ENCODE assay signal across 22 cellular contexts in the genomic region with DNA sequence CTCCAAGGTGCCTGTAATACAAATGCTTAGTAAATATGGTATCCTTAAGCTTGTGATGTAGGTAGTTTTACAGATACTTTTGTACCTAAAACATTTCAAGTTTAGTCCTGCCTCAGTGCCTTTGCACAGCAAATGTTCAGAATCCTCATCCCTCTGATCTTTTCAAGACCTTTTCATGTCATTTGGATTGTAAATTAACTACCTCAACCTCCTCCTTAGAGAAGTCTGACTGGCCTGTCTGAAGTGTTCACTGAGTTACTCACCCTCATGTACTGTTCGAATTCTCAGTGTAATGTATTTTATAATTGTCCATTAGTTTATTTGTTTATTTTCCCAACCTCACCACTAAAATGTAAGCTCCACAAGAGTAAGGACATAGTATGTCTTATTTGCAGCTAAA.
DNase-seq lines count a peak whose midpoint lies in the region; ATAC-seq, FAIRE-seq and TF ChIP-seq lines count a peak whose summit lies in the region.
"Had no signal": no experiment of that assay in that cellular context is flagged by ENCODE, and none has a peak within 500 bp of the region (broad histone marks: within the 10 kb centered on the region; RNA-seq: fewer than 3 reads in every experiment).

No MANE protein-coding gene starts in this region.

- FAIRE-seq in A549 (lab: Jason Lieb, UNC) (no peak), astrocyte (lab: Jason Lieb, UNC) (peak; percentile 65)
- FAIRE-seq: H1 had no signal

- CTCF ChIA-PET in A549 (lab: Yijun Ruan, JAX) = no interaction called here
- CTCF ChIA-PET in HEK293 (lab: Yijun Ruan, JAX) = interaction anchor here (0.6 kb wide), 1 partner anchor 303 kb away, joined by 5 read pairs; no protein-coding TSS in a partner anchor

- peaks cover 35% of the 10 kb centered on the region for H3K4me1 ChIP-seq in A549
- no peaks in the 10 kb centered on the region for H3K4me1 ChIP-seq in HEK293 (ENCODE audit: control insufficient read depth, insufficient read depth, low read length)
- peaks cover 11% of the 10 kb centered on the region for H3K4me1 ChIP-seq in astrocyte (ENCODE audit: insufficient read depth, low read length)
- no peaks in the 10 kb centered on the region for H3K4me1 ChIP-seq in colonic mucosa

- no peak for TF ChIP-seq CTCF in A549 (IDR thresholded peaks at IDR 0.05)
- no peak for TF ChIP-seq CTCF in HEK293 (tag by site-specific recombination; IDR thresholded peaks at IDR 0.05)
- no peak for TF ChIP-seq CTCF in astrocyte (IDR thresholded peaks at IDR 0.05; ENCODE audit: insufficient read depth, low read depth, low read length)
- no peak for TF ChIP-seq CTCF in colonic mucosa (IDR thresholded peaks at IDR 0.05)

- H3K27me3 ChIP-seq in astrocyte (ENCODE audit: insufficient read depth, low read length) (no peaks in the 10 kb centered on the region), colonic mucosa (no peaks in the 10 kb centered on the region)

- no peaks in the 10 kb centered on the region for H4K20me1 ChIP-seq in astrocyte (ENCODE audit: insufficient read depth, low read length)

- WGBS in A549 (ENCODE audit: missing lambda C conversion rate) = 63% methylated on average over 1 of the region's 1 CpG

- no peak overlapping the region for H3K4me3 ChIP-seq in A549
- no peak overlapping the region for H3K4me3 ChIP-seq in HEK293 (ENCODE audit: low read depth, low read length)
- H3K4me3 ChIP-seq in astrocyte (ENCODE audit: insufficient read depth, low read depth, low read length) = no peak overlapping the region
- no peak overlapping the region for H3K4me3 ChIP-seq in colonic mucosa

- no peak overlapping the region for H2AFZ ChIP-seq in astrocyte (ENCODE audit: low read depth, low read length)

- H3K4me1 Mint-ChIP-seq in astrocyte (ENCODE audit: low read depth, unreplicated experiment) = peaks cover 25% of the 10 kb centered on the region
- H3K4me1 Mint-ChIP-seq: CD8-positive, alpha-beta memory T cell had no signal

- DNase-seq in A549 (ENCODE audit: low read depth in 1 of 2, low spot score in 1 of 2) (no peak), astrocyte (ENCODE audit: low read depth) (peak; percentile 10), kidney tubule cell (ENCODE audit: low spot score) (peak; percentile 77), SHP77 (lab: John Stamatoyannopoulos, UW) (no peak), AG08396 (ENCODE audit: low spot score) (no peak), medulla oblongata (ENCODE audit: extremely low spot score) (no peak), colonic mucosa (no peak)
- DNase-seq: Calu3; CD8-positive, alpha-beta memory T cell; MM.1S; NCI-H1048; NCI-H1417 treated with DMSO at 0.1 percent for 48 hours; NCI-H187; NCI-H2107; NCI-H446 treated with DMSO at 0.1 percent for 48 hours; NCI-H526 treated with DMSO at 0.1 percent for 48 hours; Right ventricle myocardium superior; SW 1271 had no signal

- H3K27ac Mint-ChIP-seq in astrocyte (ENCODE audit: unreplicated experiment) = peak overlapping the region; percentile 95
- H3K27ac Mint-ChIP-seq: CD8-positive, alpha-beta memory T cell had no signal

- POLR2A ChIA-PET in A549 (lab: Yijun Ruan, JAX) (no interaction called here), HEK293 (lab: Yijun Ruan, JAX) (no interaction called here)

- H3K79me2 ChIP-seq in astrocyte (ENCODE audit: insufficient read depth, low read length) = no peaks in the 10 kb centered on the region

- no peaks in the 10 kb centered on the region for H3K9me3 Mint-ChIP-seq in astrocyte (ENCODE audit: unreplicated experiment)
- H3K9me3 Mint-ChIP-seq: CD8-positive, alpha-beta memory T cell had no signal

- TF ChIP-seq EP300 in A549 (IDR thresholded peaks at IDR 0.05) = no peak

- intact Hi-C loops in colonic mucosa (cut with DNase I) = no loop called here

- no peaks in the 10 kb centered on the region for H3K36me3 ChIP-seq in HEK293 (ENCODE audit: control insufficient read depth in 2 of 2, insufficient read depth in 1 of 2, low read length in 2 of 2)
- H3K36me3 ChIP-seq in astrocyte (ENCODE audit: insufficient read depth, low read length) = no peaks in the 10 kb centered on the region
- H3K36me3 ChIP-seq in colonic mucosa = no peaks in the 10 kb centered on the region

- no peak for TF ChIP-seq POLR2A in A549 (IDR thresholded peaks at IDR 0.05; ENCODE audit: low read length)

- TF ChIP-seq RAD21 in A549 (conservative IDR thresholded peaks at IDR 0.05 in 1 of 2, IDR thresholded peaks at IDR 0.05 in 1 of 2) = no peak

- H3K9ac ChIP-seq in astrocyte (ENCODE audit: low read length) (no peak overlapping the region), colonic mucosa (ENCODE audit: low read depth in 2 of 2, low read length in 2 of 2) (no peak overlapping the region)

- H3K9me3 ChIP-seq in A549 = no peaks in the 10 kb centered on the region
- no peaks in the 10 kb centered on the region for H3K9me3 ChIP-seq in HEK293 (ENCODE audit: control insufficient read depth, insufficient read depth, low read depth, low read length)
- H3K9me3 ChIP-seq in astrocyte (ENCODE audit: insufficient read depth, low read depth, low read length) = no peaks in the 10 kb centered on the region
- H3K9me3 ChIP-seq in colonic mucosa = no peaks in the 10 kb centered on the region

- H3K27me3 Mint-ChIP-seq in astrocyte (ENCODE audit: low read depth, unreplicated experiment) = no peaks in the 10 kb centered on the region
- H3K27me3 Mint-ChIP-seq: CD8-positive, alpha-beta memory T cell had no signal

- no peak overlapping the region for H3K4me2 ChIP-seq in A549
- no peak overlapping the region for H3K4me2 ChIP-seq in astrocyte (ENCODE audit: low read length)

- H3K4me3 Mint-ChIP-seq in astrocyte (ENCODE audit: unreplicated experiment) = peak overlapping the region; percentile 37
- H3K4me3 Mint-ChIP-seq: CD8-positive, alpha-beta memory T cell had no signal

- no peak for ATAC-seq in A549

- H3K27ac ChIP-seq in A549 = peak overlapping the region; percentile 58 to 72; a peak in 3 of 6 replicates
- no peak overlapping the region for H3K27ac ChIP-seq in HEK293 (ENCODE audit: extremely low read depth, low read depth, low read length)
- no peak overlapping the region for H3K27ac ChIP-seq in astrocyte (ENCODE audit: low read depth, low read length)
- H3K27ac ChIP-seq in colonic mucosa = no peak overlapping the region
- H3K27ac ChIP-seq: 22Rv1, C4-2B had no signal

- H3K36me3 Mint-ChIP-seq in astrocyte (ENCODE audit: low read depth, unreplicated experiment) = no peaks in the 10 kb centered on the region

TF ChIP-seq in A549, 52 proteins besides CTCF, POLR2A, EP300 and RAD21:
- TF ChIP-seq HOXB13 (CRISPR knock-in tag; IDR thresholded peaks at IDR 0.05; ENCODE audit: low read depth) (no peak), MYC (IDR thresholded peaks at IDR 0.05; ENCODE audit: borderline replicate concordance, low read length) (no peak), SMC3 (IDR thresholded peaks at IDR 0.05) (no peak), KDM1A (IDR thresholded peaks at IDR 0.05; ENCODE audit: low read depth) (no peak)

TF ChIP-seq in HEK293, 187 proteins besides CTCF, POLR2A, EP300 and RAD21:
- TF ChIP-seq ZNF623 (tag by site-specific recombination; IDR thresholded peaks at IDR 0.05) (peak; percentile 41; the same call in 1 of the 2 replicates), ZNF184 (tag by site-specific recombination; IDR thresholded peaks at IDR 0.05) (no peak)

Comparison
In these comparisons a context has a peak if more than half of its experiments do, and no peak if none do; other contexts are left out.
1. DNase-seq: peak in astrocyte (single experiment) and kidney tubule cell (single experiment); none in A549 (0 of 2), SHP77 (0 of 2), AG08396 (single experiment), medulla oblongata (single experiment) and colonic mucosa (single experiment).
2. H3K27ac ChIP-seq: peak in A549 (2 of 2); none in HEK293 (single experiment), astrocyte (single experiment) and colonic mucosa (single experiment).